19 cellular contexts compared by ENCODE assay signal in genomic region chr9:131020388-131020787, GRCh38. TPM values are rescaled to one million over a fixed set of nuclear protein-coding genes. Genes with fewer than 3 reads are reported as not detected.
DNase-seq lines count a peak whose midpoint lies in the region; ATAC-seq and TF ChIP-seq lines count a peak whose summit lies in the region.
"Had no signal": no experiment of that assay in that cellular context is flagged by ENCODE, and none has a peak within 500 bp of the region (broad histone marks: within the 10 kb centered on the region; RNA-seq: fewer than 3 reads in every experiment).

No MANE protein-coding gene starts in this region.

- POLR2A ChIA-PET in AG04449 (lab: Yijun Ruan, JAX), result no interaction called here

- peak; percentile 33 for DNase-seq in AG04449 (ENCODE audit: low read depth, low spot score)
- DNase-seq in NCI-H226, result peak; percentile 12
- no peak for DNase-seq in mucosa of descending colon
- DNase-seq in stomach, result no peak
- DNase-seq in activated gamma-delta T cell treated with Interleukin-2 at 50 U/mL for 16 hours, result no peak
- DNase-seq in CD14-positive monocyte (ENCODE audit: low spot score), result no peak
- no peak for DNase-seq in activated CD4-positive, CD25-positive, alpha-beta regulatory T cell (lab: John Stamatoyannopoulos, UW)
- DNase-seq: 8988T; activated CD4-positive, alpha-beta T cell treated with anti-CD3 and anti-CD28 coated beads for 48 hours; Calu3; erythroblast; naive B cell; NCI-H2171 treated with DMSO at 0.1 percent for 48 hours; T-helper 17 cell had no signal

- no peak overlapping the region for H3K4me3 ChIP-seq in AG04449 (ENCODE audit: low read depth, low read length)
- H3K4me3 ChIP-seq in esophagus (ENCODE audit: low read depth in 1 of 2, low read length in 2 of 2), result no peak overlapping the region
- H3K4me3 ChIP-seq in mucosa of descending colon, result no peak overlapping the region
- no peak overlapping the region for H3K4me3 ChIP-seq in stomach
- H3K4me3 ChIP-seq: GM12878 had no signal

- no peak overlapping the region for H3K27ac Mint-ChIP-seq in CD14-positive monocyte
- H3K27ac Mint-ChIP-seq: activated T-helper 1 cell treated with anti-CD3 and anti-CD28 coated beads, Interleukin-12 subunit alpha, Interleukin-12 subunit beta, Interleukin-2, Interleukin-4 antibody, amounts not matched to agents 30 ng/mL and 10 ng/mL and 1 ng/mL, durations not matched to agents 14 hours and 24 hours and 36 hours; T-helper 17 cell had no signal

- no peaks in the 10 kb centered on the region for H3K4me1 Mint-ChIP-seq in CD14-positive monocyte
- H3K4me1 Mint-ChIP-seq: central memory CD8-positive, alpha-beta T cell; naive B cell; T-helper 17 cell had no signal

- TF ChIP-seq CTCF in AG04449 (IDR thresholded peaks at IDR 0.05; ENCODE audit: insufficient read depth, low read length, missing control alignments), result no peak
- no peak for TF ChIP-seq CTCF in mucosa of descending colon (IDR thresholded peaks at IDR 0.05)
- TF ChIP-seq CTCF in stomach (IDR thresholded peaks at IDR 0.05), result no peak
- no peak for TF ChIP-seq CTCF in CD14-positive monocyte (IDR thresholded peaks at IDR 0.05)

- CTCF ChIA-PET in AG04449 (lab: Yijun Ruan, JAX), result interaction anchor here (0.6 to 3.0 kb wide), 9 partner anchors 8 to 315 kb away, joined by 3 to 13 read pairs (median 3); no protein-coding TSS in a partner anchor

- H3K4me3 Mint-ChIP-seq in CD14-positive monocyte, result no peak overlapping the region
- H3K4me3 Mint-ChIP-seq: activated T-helper 1 cell treated with anti-CD3 and anti-CD28 coated beads, Interleukin-12 subunit alpha, Interleukin-12 subunit beta, Interleukin-2, Interleukin-4 antibody, amounts not matched to agents 30 ng/mL and 10 ng/mL and 1 ng/mL, durations not matched to agents 14 hours and 24 hours and 36 hours; central memory CD8-positive, alpha-beta T cell; T-helper 17 cell had no signal

- H3K9me3 Mint-ChIP-seq in CD14-positive monocyte, result peaks cover 0 to 4% (median 0%) of the 10 kb centered on the region in 7 donors
- H3K9me3 Mint-ChIP-seq: activated T-helper 1 cell treated with anti-CD3 and anti-CD28 coated beads, Interleukin-12 subunit alpha, Interleukin-12 subunit beta, Interleukin-2, Interleukin-4 antibody, amounts not matched to agents 30 ng/mL and 10 ng/mL and 1 ng/mL, durations not matched to agents 14 hours and 24 hours and 36 hours; central memory CD8-positive, alpha-beta T cell had no signal

- no peaks in the 10 kb centered on the region for H3K36me3 ChIP-seq in esophagus (ENCODE audit: control insufficient read depth in 2 of 2, insufficient read depth in 2 of 2, low read length in 1 of 2)
- no peaks in the 10 kb centered on the region for H3K36me3 ChIP-seq in mucosa of descending colon (ENCODE audit: low read depth)
- H3K36me3 ChIP-seq in stomach, result no peaks in the 10 kb centered on the region

- peak; percentile 9 for ATAC-seq in mucosa of descending colon
- ATAC-seq: GM12878, T-helper 17 cell had no signal

- no peaks in the 10 kb centered on the region for H3K27me3 ChIP-seq in esophagus (ENCODE audit: control insufficient read depth in 1 of 2, insufficient read depth in 2 of 2, low read length in 2 of 2)
- H3K27me3 ChIP-seq in stomach, result peaks cover 0 to 61% (median 0%) of the 10 kb centered on the region in 3 donors

- intact Hi-C loops in mucosa of descending colon (cut with DNase I, micrococcal nuclease) (no loop called here), stomach (cut with DNase I; ENCODE audit: low total_unique reads) (no loop called here), CD14-positive monocyte (cut with micrococcal nuclease) (no loop called here)

- H3K27me3 Mint-ChIP-seq in CD14-positive monocyte (ENCODE audit: low read depth in 3 of 3), result peaks cover 2 to 14% (median 8%) of the 10 kb centered on the region in 3 donors

- no peaks in the 10 kb centered on the region for H3K36me3 Mint-ChIP-seq in CD14-positive monocyte
- H3K36me3 Mint-ChIP-seq: naive B cell had no signal

- H3K27ac ChIP-seq in esophagus (ENCODE audit: low read depth in 2 of 2, low read length in 1 of 2), result peak overlapping the region; percentile 51 to 61
- H3K27ac ChIP-seq in stomach, result peak overlapping the region in 2 of 5 donors; percentile 22 to 57

- TF ChIP-seq EP300 in stomach (IDR thresholded peaks at IDR 0.05), result no peak

- WGBS in esophagus, 2 donors, result 54 to 64% methylated on average over 2 of the region's 2 CpGs
- 52 to 72% (median 60%) methylated on average over 2 of the region's 2 CpGs for WGBS in stomach, 5 donors

- no peak for TF ChIP-seq POLR2A in stomach (IDR thresholded peaks at IDR 0.05)

- no peaks in the 10 kb centered on the region for H3K4me1 ChIP-seq in esophagus (ENCODE audit: control insufficient read depth in 2 of 2, insufficient read depth in 2 of 2, low read length in 1 of 2)
- no peaks in the 10 kb centered on the region for H3K4me1 ChIP-seq in mucosa of descending colon (ENCODE audit: low read depth)
- no peaks in the 10 kb centered on the region for H3K4me1 ChIP-seq in stomach

- H3K9me3 ChIP-seq in esophagus (ENCODE audit: control insufficient read depth in 2 of 2, insufficient read depth in 1 of 2, low read depth in 1 of 2, low read length in 1 of 2) (no peaks in the 10 kb centered on the region), mucosa of descending colon (no peaks in the 10 kb centered on the region), stomach (peaks cover 0 to 6% (median 0%) of the 10 kb centered on the region in 4 donors)

RNA-seq across cellular contexts. Expression of gene LAMC3, which starts 11.4 kb away (rescaled TPM):
- polyA plus RNA-seq in esophagus (1 to 10 TPM; 1.1 to 1.2 TPM), stomach (under 1 TPM; 0.61 to 0.93 (median 0.73) TPM), CD14-positive monocyte (not detected)
- total RNA-seq in mucosa of descending colon (under 1 TPM; 0.58 to 0.73 (median 0.69) TPM), stomach (1 to 10 TPM in 3 of 5 donors, under 1 TPM in 1, not detected in 1; 0.73 to 9.6 (median 5.7) TPM)
- total RNA-seq: Calu3 had no signal
- polyA plus RNA-seq: GM12878, keratinocyte had no signal

Comparison
In these comparisons a context has a peak if more than half of its experiments do, and no peak if none do; other contexts are left out.
1. DNase-seq: peak in AG04449 (single experiment) and NCI-H226 (single experiment); none in mucosa of descending colon (0 of 3), stomach (single experiment), activated gamma-delta T cell treated with Interleukin-2 at 50 U/mL for 16 hours (single experiment), CD14-positive monocyte (single experiment) and activated CD4-positive, CD25-positive, alpha-beta regulatory T cell (0 of 4).